17 cellular contexts compared by ENCODE assay signal in genomic region chr12:25743679-25744078, GRCh38.
DNase-seq lines count a peak whose midpoint lies in the region; ATAC-seq lines count a peak whose summit lies in the region.
"Had no signal": no experiment of that assay in that cellular context is flagged by ENCODE, and none has a peak within 500 bp of the region (broad histone marks: within the 10 kb centered on the region; RNA-seq: fewer than 3 reads in every experiment).

No MANE protein-coding gene starts in this region.

- peaks cover 0 to 5% of the 10 kb centered on the region in 2 donors for H3K27me3 Mint-ChIP-seq in natural killer cell treated with Interleukin-12 subunit alpha and Interleukin-12 subunit beta and Interleukin-15 and Interleukin-18, amount 100 ng/mL, for 72 hours

- no peak overlapping the region for H3K27ac Mint-ChIP-seq in natural killer cell treated with Interleukin-12 subunit alpha and Interleukin-12 subunit beta and Interleukin-15 and Interleukin-18, amount 100 ng/mL, for 72 hours
- H3K27ac Mint-ChIP-seq: CD4-positive, alpha-beta memory T cell had no signal

- no peaks in the 10 kb centered on the region for H3K36me3 Mint-ChIP-seq in natural killer cell treated with Interleukin-12 subunit alpha and Interleukin-12 subunit beta and Interleukin-15 and Interleukin-18, amount 100 ng/mL, for 72 hours
- H3K36me3 Mint-ChIP-seq: CD4-positive, alpha-beta memory T cell had no signal

- H3K4me3 Mint-ChIP-seq in natural killer cell treated with Interleukin-12 subunit alpha and Interleukin-12 subunit beta and Interleukin-15 and Interleukin-18, amount 100 ng/mL, for 72 hours: no peak overlapping the region
- H3K4me3 Mint-ChIP-seq: CD4-positive, alpha-beta memory T cell had no signal

- H3K9me3 Mint-ChIP-seq in natural killer cell treated with Interleukin-12 subunit alpha and Interleukin-12 subunit beta and Interleukin-15 and Interleukin-18, amount 100 ng/mL, for 72 hours: no peaks in the 10 kb centered on the region

- no peak for ATAC-seq in natural killer cell treated with Interleukin-12 subunit alpha and Interleukin-12 subunit beta and Interleukin-15 and Interleukin-18, amount 100 ng/mL, for 72 hours
- ATAC-seq in HG02840 (IDR thresholded peaks at IDR 0.05; ENCODE audit: low FRiP score, unreplicated experiment): no peak
- ATAC-seq: GM12878, HCT116 had no signal

- H3K4me1 Mint-ChIP-seq in natural killer cell treated with Interleukin-12 subunit alpha and Interleukin-12 subunit beta and Interleukin-15 and Interleukin-18, amount 100 ng/mL, for 72 hours (ENCODE audit: low read depth in 2 of 2): no peaks in the 10 kb centered on the region
- H3K4me1 Mint-ChIP-seq: CD4-positive, alpha-beta memory T cell had no signal

- DNase-seq in NOMO-1 treated with DMSO at 0.1 percent for 48 hours (lab: John Stamatoyannopoulos, UW; ENCODE audit: unreplicated experiment) (peak; percentile 57), NOMO-1 treated with dmso at 0.1 percent for 144 hours (lab: John Stamatoyannopoulos, UW; ENCODE audit: unreplicated experiment) (no peak), NCI-H69 (lab: John Stamatoyannopoulos, UW) (peak; percentile 2), fibroblast of gingiva (ENCODE audit: low read depth) (peak; percentile 2), amygdala (lab: John Stamatoyannopoulos, UW) (no peak)
- no peak for DNase-seq in natural killer cell treated with Interleukin-12 subunit alpha and Interleukin-12 subunit beta and Interleukin-15 and Interleukin-18, amount 100 ng/mL, for 72 hours (ENCODE audit: low spot score)
- DNase-seq: CD4-positive, alpha-beta memory T cell; DMS153; EL; GOT3; KBM-7; NCI-H1436; NCI-H2029; NCI-H748 treated with DMSO at 0.1 percent for 48 hours had no signal

Comparison
In these comparisons a context has a peak if more than half of its experiments do, and no peak if none do; other contexts are left out.
1. DNase-seq: peak in NOMO-1 treated with DMSO at 0.1 percent for 48 hours (single experiment), NCI-H69 (single experiment) and fibroblast of gingiva (single experiment); none in NOMO-1 treated with dmso at 0.1 percent for 144 hours (single experiment), natural killer cell treated with Interleukin-12 subunit alpha and Interleukin-12 subunit beta and Interleukin-15 and Interleukin-18, amount 100 ng/mL, for 72 hours (single experiment) and amygdala (0 of 56).